In the genomic region with DNA sequence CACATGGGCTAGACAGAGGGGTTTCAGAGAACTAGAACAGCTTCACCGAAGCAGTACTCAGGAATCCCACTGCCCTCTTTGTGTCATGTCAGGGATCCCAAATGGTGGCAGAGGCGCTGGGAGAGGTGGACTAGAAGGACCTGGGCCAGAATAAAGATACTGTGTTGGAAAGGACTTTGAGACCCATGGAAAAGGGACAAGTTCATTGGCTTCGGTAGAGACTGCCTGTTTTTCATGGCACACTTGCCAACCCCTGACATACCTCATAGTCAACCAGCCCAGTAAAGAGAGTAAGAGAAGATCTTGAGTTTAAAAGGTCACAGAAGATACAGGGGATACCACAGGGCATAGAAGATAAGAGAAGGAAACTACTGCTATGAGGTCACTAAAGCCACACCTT, we compare ENCODE assay signal across 28 cellular contexts.
"Had no signal": no experiment of that assay in that cellular context is flagged by ENCODE, and none has a peak within 500 bp of the region (broad histone marks: within the 10 kb centered on the region; RNA-seq: fewer than 3 reads in every experiment).

No MANE protein-coding gene starts in this region.

- DNase-seq: activated CD4-positive, alpha-beta memory T cell treated with anti-CD3 and anti-CD28 coated beads, Interleukin-2, amount 10 ng/mL, durations not matched to agents 7 days and 5 days; activated CD4-positive, alpha-beta T cell treated with anti-CD3 and anti-CD28 coated beads for 1 hour; activated CD4-positive, alpha-beta T cell treated with anti-CD3 and anti-CD28 coated beads for 4 hours; activated CD4-positive, alpha-beta T cell treated with anti-CD3 and anti-CD28 coated beads, Interleukin-2, amount 10 ng/mL, durations not matched to agents 7 days and 5 days; activated CD4-positive, alpha-beta T cell treated with anti-CD3 and anti-CD28 coated beads, Interleukin-2, amount 50 U/mL, for 4 hours; activated CD8-positive, alpha-beta memory T cell treated with anti-CD3 and anti-CD28 coated beads, Interleukin-2, amount 50 U/mL, for 48 hours; activated gamma-delta T cell; activated naive CD4-positive, alpha-beta T cell; activated naive CD4-positive, alpha-beta T cell treated with anti-CD3 and anti-CD28 coated beads, Interleukin-2, amount 10 ng/mL, durations not matched to agents 7 days and 5 days; activated naive CD8-positive, alpha-beta T cell treated with anti-CD3 and anti-CD28 coated beads, Interleukin-2, amount 10 ng/mL, durations not matched to agents 7 days and 5 days; activated T-cell treated with anti-CD3 and anti-CD28 coated beads for 4 hours; activated T-cell treated with anti-CD3 and anti-CD28 coated beads, Interleukin-2, amount 50 U/mL, for 24 hours; activated T-cell treated with anti-CD3 and anti-CD28 coated beads, Interleukin-2, amount 50 U/mL, for 72 hours; anterior cingulate cortex; brain microvascular endothelial cell; cortex of kidney; dermis blood vessel endothelial cell; effector CD4-positive, alpha-beta T cell; effector memory CD8-positive, alpha-beta T cell; erythroblast; foreskin keratinocyte; gastrocnemius medialis; T-helper 2 cell had no signal

- H3K9me3 ChIP-seq: esophagus muscularis mucosa, gastrocnemius medialis had no signal

- H3K27me3 ChIP-seq: brain microvascular endothelial cell, esophagus muscularis mucosa, foreskin keratinocyte, gastrocnemius medialis had no signal

- H3K4me3 ChIP-seq: esophagus muscularis mucosa, gastrocnemius medialis had no signal

- ATAC-seq: activated naive CD4-positive, alpha-beta T cell treated with anti-CD3 and anti-CD28 coated beads, Interleukin-2, amount 50 U/mL, for 72 hours; activated T-cell treated with anti-CD3 and anti-CD28 coated beads, Interleukin-2, amount 50 U/mL, for 72 hours; effector memory CD8-positive, alpha-beta T cell; foreskin keratinocyte; gastrocnemius medialis had no signal

- H3K4me1 ChIP-seq: esophagus muscularis mucosa, foreskin keratinocyte, gastrocnemius medialis had no signal

- H3K27ac ChIP-seq: brain microvascular endothelial cell, esophagus muscularis mucosa, foreskin keratinocyte, gastrocnemius medialis had no signal

- H3K36me3 ChIP-seq: brain microvascular endothelial cell, esophagus muscularis mucosa, gastrocnemius medialis had no signal

- FAIRE-seq: astrocyte, bronchial epithelial cell, colon had no signal
